ENCODE assay signal across 31 cellular contexts in the genomic region with DNA sequence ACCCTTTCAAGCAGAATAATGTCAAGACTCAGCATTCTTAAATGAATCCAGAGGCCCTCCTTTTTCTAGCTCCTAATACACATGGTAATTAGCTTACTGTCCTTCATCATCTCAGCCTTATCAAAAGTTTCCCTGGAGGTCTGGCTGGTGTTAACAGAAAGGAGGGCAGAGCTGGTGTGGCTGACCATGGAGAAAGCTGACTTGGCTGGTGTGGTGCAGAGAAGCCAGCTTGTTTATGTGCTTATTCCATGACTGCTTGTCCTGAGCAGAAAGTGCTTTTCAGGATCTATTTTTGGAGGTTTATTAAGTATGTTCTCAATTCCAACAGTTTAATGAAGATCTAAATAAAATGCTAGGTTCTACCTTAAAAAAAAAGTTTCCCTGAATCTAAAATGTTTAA. TPM values are rescaled to one million over a fixed set of nuclear protein-coding genes. Genes with fewer than 3 reads are reported as not detected.
"Had no signal": no experiment of that assay in that cellular context is flagged by ENCODE, and none has a peak within 500 bp of the region (broad histone marks: within the 10 kb centered on the region; RNA-seq: fewer than 3 reads in every experiment).

No MANE protein-coding gene starts in this region.

- H3K9me3 Mint-ChIP-seq: activated CD4-positive, alpha-beta T cell treated with anti-CD3 and anti-CD28 coated beads, Interleukin-2, amount 10 ng/mL, durations not matched to agents 24 days and 14 days; activated naive CD4-positive, alpha-beta T cell treated with anti-CD3 and anti-CD28 coated beads for 36 hours; activated naive CD4-positive, alpha-beta T cell treated with anti-CD3 and anti-CD28 coated beads, Interleukin-2, amount 50 U/mL, for 72 hours; activated T-cell treated with anti-CD3 and anti-CD28 coated beads, Interleukin-2, amount 50 U/mL, for 24 hours; activated T-helper 2 cell treated with anti-CD3 and anti-CD28 coated beads, Interferon-gamma antibody, Interleukin-2, Interleukin-4, amounts not matched to agents 10 μg/mL and 5 μg/mL and 100 μg/mL, durations not matched to agents 14 hours and 24 hours and 36 hours had no signal

- H3K4me3 Mint-ChIP-seq: activated CD4-positive, alpha-beta T cell treated with anti-CD3 and anti-CD28 coated beads, Interleukin-2, amount 10 ng/mL, durations not matched to agents 24 days and 14 days; activated CD8-positive, alpha-beta T cell treated with anti-CD3 and anti-CD28 coated beads, Interleukin-2, amount 10 ng/mL, durations not matched to agents 7 days and 5 days; activated naive CD4-positive, alpha-beta T cell treated with anti-CD3 and anti-CD28 coated beads for 36 hours; activated T-cell treated with anti-CD3 and anti-CD28 coated beads, Interleukin-2, amount 50 U/mL, for 24 hours had no signal

- H3K4me3 ChIP-seq: adrenal gland, body of pancreas, breast epithelium, MG63, Peyer's patch had no signal

- ATAC-seq: activated CD8-positive, alpha-beta T cell treated with anti-CD3 and anti-CD28 coated beads, Interleukin-2, amount 10 ng/mL, durations not matched to agents 7 days and 5 days; activated naive CD4-positive, alpha-beta T cell treated with anti-CD3 and anti-CD28 coated beads, Interleukin-2, amount 50 U/mL, for 72 hours; body of pancreas; PC-3 had no signal

- H3K27me3 ChIP-seq: adrenal gland, body of pancreas, breast epithelium, MG63, Peyer's patch had no signal

- H3K36me3 ChIP-seq: adrenal gland, breast epithelium, MG63, Peyer's patch had no signal

- DNase-seq: activated CD4-positive, alpha-beta T cell treated with anti-CD3 and anti-CD28 coated beads, Interleukin-2, amount 10 ng/mL, durations not matched to agents 24 days and 14 days; activated CD4-positive, alpha-beta T cell treated with anti-CD3 and anti-CD28 coated beads, Interleukin-2, amount 50 U/mL, for 48 hours; activated CD8-positive, alpha-beta T cell treated with anti-CD3 and anti-CD28 coated beads, Interleukin-2, amount 10 ng/mL, durations not matched to agents 7 days and 5 days; activated gamma-delta T cell treated with Interleukin-2 at 50 U/mL for 16 hours; activated naive CD4-positive, alpha-beta T cell treated with anti-CD3 and anti-CD28 coated beads for 36 hours; activated T-cell treated with anti-CD3 and anti-CD28 coated beads, Interleukin-2, amount 50 U/mL, for 24 hours; adrenal gland; body of pancreas; caudate nucleus; Kasumi-1; KG1; MG63; NCI-H1048; NCI-H1105 treated with DMSO at 0.1 percent for 48 hours; NCI-H1436; NCI-H1694; NCI-H2081 treated with DMSO at 0.1 percent for 48 hours; NCI-H345; NCI-H526; NCI-H748 treated with DMSO at 0.1 percent for 48 hours; NK-92 treated with Interleukin-12 subunit alpha and Interleukin-12 subunit beta, amount 100 ng/mL, for 24 hours; PC-3; Peyer's patch; RPMI8226; T1000 had no signal

- H3K9me3 ChIP-seq: adrenal gland, body of pancreas, breast epithelium, MG63, Peyer's patch had no signal

- H3K4me1 ChIP-seq: adrenal gland, body of pancreas, breast epithelium, Peyer's patch had no signal

- H3K36me3 Mint-ChIP-seq: activated naive CD4-positive, alpha-beta T cell treated with anti-CD3 and anti-CD28 coated beads, Interleukin-2, amount 50 U/mL, for 72 hours had no signal

- H3K27ac Mint-ChIP-seq: activated CD4-positive, alpha-beta T cell treated with anti-CD3 and anti-CD28 coated beads, Interleukin-2, amount 10 ng/mL, durations not matched to agents 24 days and 14 days; activated CD8-positive, alpha-beta T cell treated with anti-CD3 and anti-CD28 coated beads, Interleukin-2, amount 10 ng/mL, durations not matched to agents 7 days and 5 days; activated naive CD4-positive, alpha-beta T cell treated with anti-CD3 and anti-CD28 coated beads for 36 hours; activated naive CD4-positive, alpha-beta T cell treated with anti-CD3 and anti-CD28 coated beads, Interleukin-2, amount 50 U/mL, for 72 hours; activated T-cell treated with anti-CD3 and anti-CD28 coated beads, Interleukin-2, amount 50 U/mL, for 24 hours; activated T-helper 2 cell treated with anti-CD3 and anti-CD28 coated beads, Interferon-gamma antibody, Interleukin-2, Interleukin-4, amounts not matched to agents 10 μg/mL and 5 μg/mL and 100 μg/mL, durations not matched to agents 14 hours and 24 hours and 36 hours had no signal

- H3K4me1 Mint-ChIP-seq: activated CD4-positive, alpha-beta T cell treated with anti-CD3 and anti-CD28 coated beads, Interleukin-2, amount 10 ng/mL, durations not matched to agents 24 days and 14 days had no signal

- H3K27ac ChIP-seq: adrenal gland, body of pancreas, breast epithelium, Peyer's patch had no signal

RNA-seq across cellular contexts. Expression of a gene that starts 50.5 kb away (rescaled TPM):
- total RNA-seq: activated CD4-positive, alpha-beta T cell treated with anti-CD3 and anti-CD28 coated beads, Interleukin-2, amount 10 ng/mL, durations not matched to agents 24 days and 14 days; activated CD8-positive, alpha-beta T cell treated with anti-CD3 and anti-CD28 coated beads, Interleukin-2, amount 10 ng/mL, durations not matched to agents 7 days and 5 days; activated naive CD4-positive, alpha-beta T cell treated with anti-CD3 and anti-CD28 coated beads for 36 hours; activated T-helper 2 cell treated with anti-CD3 and anti-CD28 coated beads, Interferon-gamma antibody, Interleukin-2, Interleukin-4, amounts not matched to agents 10 μg/mL and 5 μg/mL and 100 μg/mL, durations not matched to agents 14 hours and 24 hours and 36 hours; astrocyte; PC-3; Peyer's patch; T-helper 1 cell treated with Interleukin-12 subunit alpha and Interleukin-12 subunit beta and Interleukin-4 antibody, amounts not matched to agents 30 ng/mL and 1 ng/mL, for 36 hours; T-helper 2 cell treated with Interferon-gamma antibody and Interleukin-4, amounts not matched to agents 100 ng/mL and 5 ng/mL, for 36 hours had no signal
